In genomic region chr2:150531626-150532419, GRCh38 we compare ENCODE assay signal across 29 cellular contexts. TPM values are rescaled to one million over a fixed set of nuclear protein-coding genes. Genes with fewer than 3 reads are reported as not detected.
DNase-seq lines count a peak whose midpoint lies in the region; TF ChIP-seq lines count a peak whose summit lies in the region.
"Had no signal": no experiment of that assay in that cellular context is flagged by ENCODE, and none has a peak within 500 bp of the region (broad histone marks: within the 10 kb centered on the region; RNA-seq: fewer than 3 reads in every experiment).

No MANE protein-coding gene starts in this region.

- H2BK15ac ChIP-seq in mesenchymal stem cell (ENCODE audit: low read depth, poor library complexity, severe bottlenecking), result no peak overlapping the region

- H2AFZ ChIP-seq in mesenchymal stem cell (ENCODE audit: low read depth, low read length), result no peak overlapping the region

- peak overlapping the region; percentile 94 for H3K27ac Mint-ChIP-seq in HFFc6
- no peak overlapping the region for H3K27ac Mint-ChIP-seq in activated naive CD8-positive, alpha-beta T cell treated with anti-CD3 and anti-CD28 coated beads for 36 hours
- H3K27ac Mint-ChIP-seq: activated CD8-positive, alpha-beta T cell treated with anti-CD3 and anti-CD28 coated beads for 36 hours; IgD-negative memory B cell; stimulated activated memory B cell treated with anti-CD40 and anti-IgM and Interleukin-4, amounts not matched to agents 10 μg/mL and 1 μg/mL and 100 μg/mL, for 72 hours had no signal

- H3K14ac ChIP-seq in mesenchymal stem cell (ENCODE audit: low read length in 2 of 2), result no peak overlapping the region

- H3K23ac ChIP-seq in mesenchymal stem cell (ENCODE audit: low read length in 2 of 2), result no peak overlapping the region

- H3K9ac ChIP-seq in mesenchymal stem cell (ENCODE audit: low read length), result peak overlapping the region; percentile 63

- H3K27me3 ChIP-seq in AG04450 (ENCODE audit: control insufficient read depth, insufficient read depth, low read length) (no peaks in the 10 kb centered on the region), mesenchymal stem cell (ENCODE audit: control insufficient read depth in 1 of 2, insufficient read depth in 1 of 2, low read length in 2 of 2) (no peaks in the 10 kb centered on the region), sigmoid colon (no peaks in the 10 kb centered on the region)
- H3K27me3 ChIP-seq: brain microvascular endothelial cell, heart left ventricle, MG63, neutrophil had no signal

- no peaks in the 10 kb centered on the region for H3K9me3 Mint-ChIP-seq in HFFc6
- H3K9me3 Mint-ChIP-seq in activated naive CD8-positive, alpha-beta T cell treated with anti-CD3 and anti-CD28 coated beads for 36 hours, result no peaks in the 10 kb centered on the region
- H3K9me3 Mint-ChIP-seq: activated CD8-positive, alpha-beta T cell treated with anti-CD3 and anti-CD28 coated beads for 36 hours had no signal

- no peak overlapping the region for H4K91ac ChIP-seq in mesenchymal stem cell (ENCODE audit: low read length)

- H3K9me3 ChIP-seq in AG04450 (ENCODE audit: control insufficient read depth, insufficient read depth, low read length), result no peaks in the 10 kb centered on the region
- H3K9me3 ChIP-seq in mesenchymal stem cell (ENCODE audit: control insufficient read depth, low read length), result no peaks in the 10 kb centered on the region
- H3K9me3 ChIP-seq in sigmoid colon, result no peaks in the 10 kb centered on the region
- H3K9me3 ChIP-seq: Caco-2, HAP-1, heart left ventricle, neutrophil had no signal

- peaks cover 91% of the 10 kb centered on the region for H3K4me1 Mint-ChIP-seq in HFFc6 (ENCODE audit: low read depth)
- H3K4me1 Mint-ChIP-seq in activated naive CD8-positive, alpha-beta T cell treated with anti-CD3 and anti-CD28 coated beads for 36 hours, result no peaks in the 10 kb centered on the region
- H3K4me1 Mint-ChIP-seq: IgD-negative memory B cell; stimulated activated memory B cell treated with anti-CD40 and anti-IgM and Interleukin-4, amounts not matched to agents 10 μg/mL and 1 μg/mL and 100 μg/mL, for 72 hours had no signal

- CTCF ChIA-PET in AG04450 (lab: Charles Lee), result interaction anchor here (0.6 to 1.2 kb wide), 3 partner anchors 8 to 16 kb away, joined by 3 read pairs; no protein-coding TSS in a partner anchor

- POLR2A ChIA-PET in AG04450 (lab: Yijun Ruan, JAX), result no interaction called here

- H3K4me2 ChIP-seq in mesenchymal stem cell (ENCODE audit: low read length, poor library complexity, severe bottlenecking), result no peak overlapping the region

- peak overlapping the region; percentile 71 for H3K27ac ChIP-seq in AG04450 (ENCODE audit: low read depth, low read length)
- H3K27ac ChIP-seq in mesenchymal stem cell (ENCODE audit: low read length, poor library complexity, severe bottlenecking), result no peak overlapping the region
- no peak overlapping the region for H3K27ac ChIP-seq in sigmoid colon
- H3K27ac ChIP-seq: heart left ventricle, neutrophil had no signal

- H3K36me3 Mint-ChIP-seq in HFFc6 (ENCODE audit: low read depth), result no peaks in the 10 kb centered on the region
- H3K36me3 Mint-ChIP-seq in activated naive CD8-positive, alpha-beta T cell treated with anti-CD3 and anti-CD28 coated beads for 36 hours, result no peaks in the 10 kb centered on the region
- H3K36me3 Mint-ChIP-seq: stimulated activated memory B cell treated with anti-CD40 and anti-IgM and Interleukin-4, amounts not matched to agents 10 μg/mL and 1 μg/mL and 100 μg/mL, for 72 hours had no signal

- no peak overlapping the region for H4K8ac ChIP-seq in mesenchymal stem cell (ENCODE audit: low read length)

- 86% methylated on average over 4 of the region's 7 CpGs for WGBS in mesenchymal stem cell
- 90% methylated on average over 7 of the region's 7 CpGs for WGBS in sigmoid colon, 2 donors

- no peak overlapping the region for H2BK5ac ChIP-seq in mesenchymal stem cell (ENCODE audit: low read depth, low read length, poor library complexity, severe bottlenecking)

- H3K36me3 ChIP-seq in mesenchymal stem cell (ENCODE audit: control insufficient read depth in 1 of 2, insufficient read depth in 2 of 2, low read depth in 1 of 2, low read length in 2 of 2) (no peaks in the 10 kb centered on the region), sigmoid colon (no peaks in the 10 kb centered on the region)
- H3K36me3 ChIP-seq: brain microvascular endothelial cell, HAP-1, heart left ventricle, MG63, neutrophil had no signal

- H2BK120ac ChIP-seq in mesenchymal stem cell (ENCODE audit: low read depth, low read length), result no peak overlapping the region

- TF ChIP-seq EP300 in sigmoid colon (IDR thresholded peaks at IDR 0.05), result no peak

- no peak overlapping the region for H2BK12ac ChIP-seq in mesenchymal stem cell (ENCODE audit: low read length in 2 of 2)

- TF ChIP-seq CTCF in AG04450 (IDR thresholded peaks at IDR 0.05; ENCODE audit: low read depth, low read length) (no peak), HFFc6 (IDR thresholded peaks at IDR 0.05) (no peak), choroid plexus epithelial cell (conservative IDR thresholded peaks at IDR 0.05; ENCODE audit: low read depth, low read length) (no peak), sigmoid colon (IDR thresholded peaks at IDR 0.05) (no peak)

- intact Hi-C loops in sigmoid colon (cut with DNase I), result no loop called here

- no peaks in the 10 kb centered on the region for H3K27me3 Mint-ChIP-seq in HFFc6 (ENCODE audit: insufficient read depth)
- no peaks in the 10 kb centered on the region for H3K27me3 Mint-ChIP-seq in activated naive CD8-positive, alpha-beta T cell treated with anti-CD3 and anti-CD28 coated beads for 36 hours
- H3K27me3 Mint-ChIP-seq: activated CD8-positive, alpha-beta T cell treated with anti-CD3 and anti-CD28 coated beads for 36 hours; IgD-negative memory B cell; stimulated activated memory B cell treated with anti-CD40 and anti-IgM and Interleukin-4, amounts not matched to agents 10 μg/mL and 1 μg/mL and 100 μg/mL, for 72 hours had no signal

- no peak overlapping the region for H3K4me3 ChIP-seq in AG04450 (ENCODE audit: low read depth, low read length)
- H3K4me3 ChIP-seq in choroid plexus epithelial cell (ENCODE audit: low read depth, low read length), result no peak overlapping the region
- H3K4me3 ChIP-seq in mesenchymal stem cell (ENCODE audit: insufficient read depth in 1 of 2, low read depth in 1 of 2, low read length in 2 of 2), result peak overlapping the region in 1 of 2 experiments; percentile 5
- no peak overlapping the region for H3K4me3 ChIP-seq in sigmoid colon
- H3K4me3 ChIP-seq: HAP-1, heart left ventricle, MG63 had no signal

- peak overlapping the region; percentile 55; the same call in 1 of the 2 replicates for H3K4me3 Mint-ChIP-seq in HFFc6
- no peak overlapping the region for H3K4me3 Mint-ChIP-seq in activated naive CD8-positive, alpha-beta T cell treated with anti-CD3 and anti-CD28 coated beads for 36 hours
- H3K4me3 Mint-ChIP-seq: activated CD8-positive, alpha-beta T cell treated with anti-CD3 and anti-CD28 coated beads for 36 hours; IgD-negative memory B cell; stimulated activated memory B cell treated with anti-CD40 and anti-IgM and Interleukin-4, amounts not matched to agents 10 μg/mL and 1 μg/mL and 100 μg/mL, for 72 hours had no signal

- H3K79me1 ChIP-seq in mesenchymal stem cell (replicated peaks; ENCODE audit: low read length, poor library complexity, severe bottlenecking), result no peaks in the 10 kb centered on the region

- DNase-seq in AG04450 (ENCODE audit: low read depth, low spot score), result no peak
- DNase-seq in HFFc6, result peak; percentile 45
- DNase-seq in choroid plexus epithelial cell (ENCODE audit: low read depth), result peak; percentile 35
- no peak for DNase-seq in mesenchymal stem cell
- no peak for DNase-seq in hepatic stellate cell (ENCODE audit: low spot score)
- DNase-seq in sigmoid colon, result no peak
- no peak for DNase-seq in NCI-H345 (lab: John Stamatoyannopoulos, UW)
- DNase-seq in activated naive CD8-positive, alpha-beta T cell treated with anti-CD3 and anti-CD28 coated beads for 36 hours, result no peak
- DNase-seq: activated CD4-positive, alpha-beta T cell treated with anti-CD3 and anti-CD28 coated beads for 1 hour; activated CD8-positive, alpha-beta T cell treated with anti-CD3 and anti-CD28 coated beads for 36 hours; activated effector memory CD4-positive, alpha-beta T cell treated with anti-CD3 and anti-CD28 coated beads, Interleukin-2, amount 50 U/mL, for 16 hours; activated T-cell treated with anti-CD3 and anti-CD28 coated beads for 4 hours; brain microvascular endothelial cell; C1 segment of cervical spinal cord; Caco-2; DMS79; effector CD4-positive, alpha-beta T cell; heart left ventricle; left cardiac atrium; MG63; NCI-H1436 treated with DMSO at 0.1 percent for 48 hours; NCI-H524; NK-92 treated with Interleukin-12 subunit alpha and Interleukin-12 subunit beta, amount 100 ng/mL, for 24 hours; SHP77 treated with DMSO at 0.1 percent for 48 hours; T-helper 1 cell had no signal

- peak overlapping the region in 1 of 2 experiments; percentile 41 for H3K18ac ChIP-seq in mesenchymal stem cell (ENCODE audit: low read depth in 1 of 2, low read length in 2 of 2)

- no peak for TF ChIP-seq POLR2A in sigmoid colon (IDR thresholded peaks at IDR 0.05)

- no peak overlapping the region for H2AK5ac ChIP-seq in mesenchymal stem cell (ENCODE audit: low read length, severe bottlenecking)

- H3K4me1 ChIP-seq in mesenchymal stem cell (ENCODE audit: control insufficient read depth, insufficient read depth, low read depth, low read length), result peaks cover 1% of the 10 kb centered on the region
- peaks cover 0 to 12% (median 0%) of the 10 kb centered on the region in 4 donors for H3K4me1 ChIP-seq in sigmoid colon
- H3K4me1 ChIP-seq: heart left ventricle had no signal

- no peak overlapping the region for H3K4ac ChIP-seq in mesenchymal stem cell (ENCODE audit: low read depth in 1 of 2, low read length in 2 of 2)

RNA-seq across cellular contexts. Expression of gene RND3, which starts 44.4 kb away (rescaled TPM):
- 533 and 627 TPM in 2 replicates for polyA plus RNA-seq in AG04450 (2011; rRNA removed)
- 743 and 759 TPM in 2 replicates for polyA minus RNA-seq in AG04450 (2011; rRNA and poly(A)+ RNA removed)
- total RNA-seq in HFFc6 (2021; fragmentation: NEBNext Ultra II Directional; extraction: Animal tissue kit (Norgen Biotek cat#: 25700)), result 100 to 1,000 TPM; 365 to 525 (median 438) TPM
- polyA plus RNA-seq in mesenchymal stem cell (2013, experiment 1 of 2), result 184 TPM
- 178 TPM for polyA plus RNA-seq in mesenchymal stem cell (2013, experiment 2 of 2)
- 100 to 1,000 TPM in 1 of 4 donors, 10 to 100 TPM in 3; 28.9 to 171 (median 30.5) TPM for total RNA-seq in sigmoid colon
- polyA plus RNA-seq in sigmoid colon, result 10 to 100 TPM; 22.3 to 45.0 (median 41.6) TPM
- total RNA-seq in activated naive CD8-positive, alpha-beta T cell treated with anti-CD3 and anti-CD28 coated beads for 36 hours, result not detected
- total RNA-seq: activated CD8-positive, alpha-beta T cell treated with anti-CD3 and anti-CD28 coated beads for 36 hours had no signal
- polyA plus RNA-seq: IgD-negative memory B cell had no signal

Comparison
In these comparisons a context has a peak if more than half of its experiments do, and no peak if none do; other contexts are left out.
1. DNase-seq: peak in HFFc6 (single experiment) and choroid plexus epithelial cell (single experiment); none in AG04450 (single experiment), mesenchymal stem cell (single experiment), hepatic stellate cell (single experiment), sigmoid colon (single experiment), NCI-H345 (single experiment) and activated naive CD8-positive, alpha-beta T cell treated with anti-CD3 and anti-CD28 coated beads for 36 hours (single experiment).
2. RNA of gene RND3, which starts 44.4 kb away (total RNA-seq): 365 to 525 TPM in HFFc6 and 28.9 to 171 TPM in sigmoid colon; not detected in activated naive CD8-positive, alpha-beta T cell treated with anti-CD3 and anti-CD28 coated beads for 36 hours; every median in the first group is over 10 times any median in the second.